Comparison of ENCODE assay signal across 14 cellular contexts in the genomic region with DNA sequence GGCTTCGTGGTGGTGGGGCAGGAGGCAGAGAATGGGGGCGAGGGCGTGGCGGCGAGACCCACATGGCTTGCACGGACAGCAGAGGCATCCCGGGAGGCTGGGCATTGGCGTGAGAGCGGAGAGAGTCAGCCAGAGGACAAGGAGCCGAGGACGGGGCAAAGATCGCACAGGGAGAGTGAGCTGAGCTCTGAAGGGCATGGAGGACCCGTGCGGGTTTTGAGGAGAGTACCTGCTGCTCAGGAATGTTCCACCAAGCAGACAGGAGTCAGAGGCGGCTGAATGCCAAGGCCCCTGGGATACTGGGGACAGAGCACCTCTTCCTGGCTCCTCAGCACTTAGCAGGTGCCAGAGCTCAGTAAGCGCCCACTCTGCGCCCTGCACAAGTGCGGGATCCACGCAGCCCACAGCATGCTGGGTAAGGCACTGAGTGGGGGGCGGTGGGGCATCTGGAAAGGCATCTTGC. TPM values are rescaled to one million over a fixed set of nuclear protein-coding genes. Genes with fewer than 3 reads are reported as not detected.
DNase-seq lines count a peak whose midpoint lies in the region; ATAC-seq and TF ChIP-seq lines count a peak whose summit lies in the region.
"Had no signal": no experiment of that assay in that cellular context is flagged by ENCODE, and none has a peak within 500 bp of the region (broad histone marks: within the 10 kb centered on the region; RNA-seq: fewer than 3 reads in every experiment).

No MANE protein-coding gene starts in this region.

- no peaks in the 10 kb centered on the region for H3K9me3 Mint-ChIP-seq in stimulated activated effector memory CD8-positive, alpha-beta T cell treated with anti-CD3 and anti-CD28 coated beads, Interleukin-12 subunit alpha, Interleukin-12 subunit beta, amount 100 ng/mL, for 72 hours
- H3K9me3 Mint-ChIP-seq: activated T-cell treated with anti-CD3 and anti-CD28 coated beads, Interleukin-2, amount 50 U/mL, for 4 hours; effector memory CD8-positive, alpha-beta T cell; type B pancreatic cell had no signal

- POLR2A ChIA-PET in SK-N-SH (lab: Yijun Ruan, JAX) (interaction anchor here (1.1 to 1.2 kb wide), 2 partner anchors 108 to 138 kb away, joined by 4 read pairs; no protein-coding TSS in a partner anchor), PC-3 (lab: Charles Lee; ENCODE audit: unreplicated experiment) (interaction anchor here (1.0 kb wide), 1 partner anchor 16 kb away, joined by 3 read pairs; no protein-coding TSS in a partner anchor)

- 95% methylated on average over 20 of the region's 20 CpGs for WGBS in SK-N-SH (ENCODE audit: low lambda C conversion rate)
- 70 to 75% methylated on average over 20 of the region's 20 CpGs for WGBS in heart right ventricle, 2 donors

- H3K9ac ChIP-seq in SK-N-SH, result no peak overlapping the region
- H3K9ac ChIP-seq in PC-3 (ENCODE audit: low read length), result no peak overlapping the region

- H3K4me2 ChIP-seq in SK-N-SH (no peak overlapping the region), PC-3 (ENCODE audit: low read length) (no peak overlapping the region)

- no peak for TF ChIP-seq EP300 in SK-N-SH (IDR thresholded peaks at IDR 0.05; ENCODE audit: borderline replicate concordance in 1 of 2, low read depth in 1 of 2, low read length in 1 of 2)

- H3K4me3 ChIP-seq in SK-N-SH (ENCODE audit: low read depth in 2 of 2, low read length in 1 of 2) (no peak overlapping the region), PC-3 (ENCODE audit: low read length) (no peak overlapping the region), heart right ventricle (no peak overlapping the region)
- H3K4me3 ChIP-seq: cardiac muscle cell, SJSA1 had no signal

- peak overlapping the region; percentile 26 for H3K27ac Mint-ChIP-seq in stimulated activated effector memory CD8-positive, alpha-beta T cell treated with anti-CD3 and anti-CD28 coated beads, Interleukin-12 subunit alpha, Interleukin-12 subunit beta, amount 100 ng/mL, for 72 hours
- H3K27ac Mint-ChIP-seq: type B pancreatic cell had no signal

- TF ChIP-seq RAD21 in SK-N-SH (IDR thresholded peaks at IDR 0.05; ENCODE audit: low read length), result no peak

- H3K36me3 Mint-ChIP-seq in stimulated activated effector memory CD8-positive, alpha-beta T cell treated with anti-CD3 and anti-CD28 coated beads, Interleukin-12 subunit alpha, Interleukin-12 subunit beta, amount 100 ng/mL, for 72 hours, result peaks cover 4% of the 10 kb centered on the region
- H3K36me3 Mint-ChIP-seq: CD4-positive, CD25-positive, alpha-beta regulatory T cell; type B pancreatic cell had no signal

- H3K9me3 ChIP-seq in SK-N-SH (no peaks in the 10 kb centered on the region), PC-3 (ENCODE audit: low read length) (no peaks in the 10 kb centered on the region), heart right ventricle (no peaks in the 10 kb centered on the region)
- H3K9me3 ChIP-seq: SJSA1 had no signal

- ATAC-seq in SK-N-SH treated with all-trans-retinoic acid at 6 μM for 48 hours (peak; percentile 14; the same call in 2 of the 3 replicates), PC-3 (peak; percentile 21), heart right ventricle (peak; percentile 9 to 55 (median 30))
- no peak for ATAC-seq in stimulated activated effector memory CD8-positive, alpha-beta T cell treated with anti-CD3 and anti-CD28 coated beads, Interleukin-12 subunit alpha, Interleukin-12 subunit beta, amount 100 ng/mL, for 72 hours

- H3K4me1 ChIP-seq in SK-N-SH (ENCODE audit: control insufficient read depth in 1 of 2, insufficient read depth in 2 of 2, low read depth in 1 of 2, low read length in 1 of 2), result peaks cover 0 to 6% of the 10 kb centered on the region in 2 experiments; a peak in 1 of 4 replicates
- peaks cover 14% of the 10 kb centered on the region for H3K4me1 ChIP-seq in PC-3 (ENCODE audit: insufficient read depth, low read length)
- H3K4me1 ChIP-seq in heart right ventricle, result peaks cover 0 to 53% (median 22%) of the 10 kb centered on the region in 9 donors

- H2AFZ ChIP-seq in SK-N-SH (ENCODE audit: low read depth), result no peak overlapping the region
- no peak overlapping the region for H2AFZ ChIP-seq in PC-3 (ENCODE audit: low read length)

- no peak overlapping the region for H3K4me3 Mint-ChIP-seq in stimulated activated effector memory CD8-positive, alpha-beta T cell treated with anti-CD3 and anti-CD28 coated beads, Interleukin-12 subunit alpha, Interleukin-12 subunit beta, amount 100 ng/mL, for 72 hours
- H3K4me3 Mint-ChIP-seq: activated T-cell treated with anti-CD3 and anti-CD28 coated beads, Interleukin-2, amount 50 U/mL, for 4 hours; effector memory CD8-positive, alpha-beta T cell had no signal

- BruUV-seq in PC-3 (replicated peaks; lab: Mats Ljungman, UMichigan), result no TSS peak

- CTCF ChIA-PET in SK-N-SH (lab: Yijun Ruan, JAX) (interaction anchor here (0.7 to 15.6 kb wide), 49 partner anchors 8 to 281 kb away, joined by 3 to 260 read pairs (median 7); a partner anchor contains a TSS), PC-3 (lab: Charles Lee) (interaction anchor here (1.0 to 2.5 kb wide), 5 partner anchors 66 to 108 kb away, joined by 4 to 9 read pairs (median 8); a partner anchor contains a TSS)

- intact Hi-C loops in PC-3 (cut with micrococcal nuclease), result loop anchor here (1.0 to 5.0 kb wide), 4 partner anchors 64 to 166 kb away; no protein-coding TSS in a partner anchor
- intact Hi-C loops in heart right ventricle (cut with DNase I), result loop anchor here (1.0 to 10.0 kb wide), 11 partner anchors 88 to 250 kb away; a partner anchor contains a TSS

- H3K9me2 ChIP-seq in SK-N-SH (no peaks in the 10 kb centered on the region), PC-3 (replicated peaks; ENCODE audit: low read length) (no peaks in the 10 kb centered on the region)

- no peaks in the 10 kb centered on the region for H3F3A ChIP-seq in SK-N-SH (replicated peaks; ENCODE audit: insufficient read depth)
- H3F3A ChIP-seq in PC-3 (ENCODE audit: low read length, unreplicated experiment), result no peaks in the 10 kb centered on the region

- TF ChIP-seq CTCF in SK-N-SH (IDR thresholded peaks at IDR 0.05) (no peak), PC-3 (conservative IDR thresholded peaks at IDR 0.05; ENCODE audit: low read depth, low read length) (no peak), heart right ventricle (IDR thresholded peaks at IDR 0.05) (no peak)

- H4K20me1 ChIP-seq in SK-N-SH (ENCODE audit: insufficient read depth) (no peaks in the 10 kb centered on the region), PC-3 (ENCODE audit: low read length) (no peaks in the 10 kb centered on the region)

- H3K27me3 ChIP-seq in SK-N-SH (ENCODE audit: insufficient read depth), result no peaks in the 10 kb centered on the region
- H3K27me3 ChIP-seq in PC-3 (ENCODE audit: low read length), result no peaks in the 10 kb centered on the region
- H3K27me3 ChIP-seq in heart right ventricle, result peaks cover 0 to 4% (median 0%) of the 10 kb centered on the region in 7 donors
- H3K27me3 ChIP-seq: cardiac muscle cell had no signal

- DNase-seq in SK-N-SH (no peak), PC-3 (no peak), heart right ventricle (peak in 1 of 2 donors; percentile 28), AG20443 (ENCODE audit: low spot score) (no peak), cerebellar cortex (ENCODE audit: low spot score) (no peak), HuH-7 (ENCODE audit: low spot score) (no peak)
- DNase-seq in stimulated activated effector memory CD8-positive, alpha-beta T cell treated with anti-CD3 and anti-CD28 coated beads, Interleukin-12 subunit alpha, Interleukin-12 subunit beta, amount 100 ng/mL, for 72 hours (ENCODE audit: low spot score in 2 of 2), result no peak

- no peak overlapping the region for H3K27ac ChIP-seq in SK-N-SH (ENCODE audit: low read depth in 2 of 2, low read length in 1 of 2)
- H3K27ac ChIP-seq in PC-3 (ENCODE audit: low read length), result no peak overlapping the region
- H3K27ac ChIP-seq in heart right ventricle, result peak overlapping the region in 3 of 10 donors; percentile 13 to 49 (median 28)
- H3K27ac ChIP-seq: cardiac muscle cell, SJSA1 had no signal

- H3K4me1 Mint-ChIP-seq in stimulated activated effector memory CD8-positive, alpha-beta T cell treated with anti-CD3 and anti-CD28 coated beads, Interleukin-12 subunit alpha, Interleukin-12 subunit beta, amount 100 ng/mL, for 72 hours, result peaks cover 27% of the 10 kb centered on the region

- no peaks in the 10 kb centered on the region for H3K79me2 ChIP-seq in SK-N-SH (ENCODE audit: insufficient read depth)
- no peaks in the 10 kb centered on the region for H3K79me2 ChIP-seq in PC-3 (ENCODE audit: low read length)

- H3K36me3 ChIP-seq in SK-N-SH (replicated peaks in 1 of 2; ENCODE audit: control insufficient read depth in 1 of 2, insufficient read depth in 2 of 2, low read length in 1 of 2) (no peaks in the 10 kb centered on the region), PC-3 (ENCODE audit: low read depth, low read length) (no peaks in the 10 kb centered on the region), heart right ventricle (no peaks in the 10 kb centered on the region)
- H3K36me3 ChIP-seq: cardiac muscle cell, SJSA1 had no signal

TF ChIP-seq in SK-N-SH treated with all-trans-retinoic acid at 6 μM for 48 hours, 23 proteins besides CTCF, POLR2A, EP300 and RAD21:
- no peak for TF ChIP-seq ESRRG (CRISPR knock-in tag; IDR thresholded peaks at IDR 0.05)

TF ChIP-seq in SK-N-SH, 30 proteins besides CTCF, POLR2A, EP300 and RAD21:
- no peak for TF ChIP-seq FOXM1 (IDR thresholded peaks at IDR 0.05; ENCODE audit: low read depth)
- TF ChIP-seq GABPA (IDR thresholded peaks at IDR 0.05; ENCODE audit: low read depth), result no peak
- TF ChIP-seq FOSL2 (IDR thresholded peaks at IDR 0.05; ENCODE audit: borderline replicate concordance, low read depth), result no peak
- TF ChIP-seq, protein P1, sequence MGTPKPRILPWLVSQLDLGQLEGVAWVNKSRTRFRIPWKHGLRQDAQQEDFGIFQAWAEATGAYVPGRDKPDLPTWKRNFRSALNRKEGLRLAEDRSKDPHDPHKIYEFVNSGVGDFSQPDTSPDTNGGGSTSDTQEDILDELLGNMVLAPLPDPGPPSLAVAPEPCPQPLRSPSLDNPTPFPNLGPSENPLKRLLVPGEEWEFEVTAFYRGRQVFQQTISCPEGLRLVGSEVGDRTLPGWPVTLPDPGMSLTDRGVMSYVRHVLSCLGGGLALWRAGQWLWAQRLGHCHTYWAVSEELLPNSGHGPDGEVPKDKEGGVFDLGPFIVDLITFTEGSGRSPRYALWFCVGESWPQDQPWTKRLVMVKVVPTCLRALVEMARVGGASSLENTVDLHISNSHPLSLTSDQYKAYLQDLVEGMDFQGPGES (IDR thresholded peaks at IDR 0.05; ENCODE audit: low read depth, low read length), result no peak
- no peak for TF ChIP-seq NFIC (IDR thresholded peaks at IDR 0.05; ENCODE audit: borderline replicate concordance)
- TF ChIP-seq POLR2AphosphoS5 (IDR thresholded peaks at IDR 0.05; ENCODE audit: low read depth, low read length), result no peak
TF ChIP-seq in SK-N-SH: peak in this region for 0.

RNA-seq across cellular contexts. Expression of a gene that starts 47.8 kb away (rescaled TPM):
- polyA plus RNA-seq in SK-N-SH (2012; rRNA removed) (2.1 and 4.3 TPM in 2 replicates), heart right ventricle (10 to 100 TPM; 17.9 to 65.8 TPM)
- 0.75 and 0.89 TPM in 2 replicates for polyA plus RNA-seq in SK-N-SH (2012; cell fraction: cytosol; rRNA removed)
- 25.3 and 25.5 TPM in 2 replicates for polyA plus RNA-seq in SK-N-SH (2012; cell fraction: nucleus; rRNA removed)
- total RNA-seq in PC-3 (2014; rRNA removed) (119 and 134 TPM in 2 replicates), heart right ventricle (10 to 100 TPM; 15.2 to 46.9 (median 25.3) TPM)
